Comparison of ENCODE assay signal across 12 cellular contexts in genomic region chr7:36261019-36261754, GRCh38.
DNase-seq lines count a peak whose midpoint lies in the region; ATAC-seq, FAIRE-seq and TF ChIP-seq lines count a peak whose summit lies in the region.
"Had no signal": no experiment of that assay in that cellular context is flagged by ENCODE, and none has a peak within 500 bp of the region (broad histone marks: within the 10 kb centered on the region; RNA-seq: fewer than 3 reads in every experiment).

No MANE protein-coding gene starts in this region.

- no peak for FAIRE-seq in H54 (lab: Jason Lieb, UNC)

- CTCF ChIA-PET in GM10248 (lab: Yijun Ruan, JAX), result interaction anchor here (1.3 kb wide), 1 partner anchor 15 kb away, joined by 3 read pairs; no protein-coding TSS in a partner anchor

- in situ Hi-C loops in KBM-7 (cut with MboI; ENCODE audit: low pct_unique_long_range_greater_than_20kb, low sequenced_read_pairs), result no loop called here

- TF ChIP-seq CTCF in GM10248 (IDR thresholded peaks at IDR 0.05; ENCODE audit: control extremely low read depth, extremely low read depth, low read depth, missing control alignments), result no peak

- POLR2A ChIA-PET in GM10248 (lab: Yijun Ruan, JAX), result no interaction called here

- DNase-seq in GM10248 (ENCODE audit: extremely low spot score) (peak; percentile 37), RPMI7951 (ENCODE audit: low read depth) (peak; percentile 21), renal cortical epithelial cell (ENCODE audit: low read depth) (peak; percentile 45), H54 (ENCODE audit: insufficient read length, low spot score) (no peak), KBM-7 (no peak), T-helper 9 cell (no peak), midbrain (lab: John Stamatoyannopoulos, UW) (no peak)
- DNase-seq: activated T-cell treated with anti-CD3 and anti-CD28 coated beads, Interleukin-2, amount 50 U/mL, for 1 hour; DMS79 treated with DMSO at 0.1 percent for 48 hours; NCI-H69; stimulated activated CD4-positive, alpha-beta T cell treated with anti-CD3 and anti-CD28 coated beads, Interleukin-12 subunit alpha, Interleukin-12 subunit beta, amount 100 ng/mL, for 4 hours had no signal

- no peak for TF ChIP-seq POLR2A in H54 (IDR thresholded peaks at IDR 0.05; ENCODE audit: low read depth, low read length)

- ATAC-seq in GM21717 (IDR thresholded peaks at IDR 0.05; ENCODE audit: unreplicated experiment), result peak; percentile 40

Comparison
In these comparisons a context has a peak if more than half of its experiments do, and no peak if none do; other contexts are left out.
1. DNase-seq: peak in GM10248 (single experiment), RPMI7951 (single experiment) and renal cortical epithelial cell (single experiment); none in H54 (single experiment), KBM-7 (single experiment), T-helper 9 cell (single experiment) and midbrain (single experiment).